In genomic region chr2:71934595-71935263, GRCh38 we compare ENCODE assay signal across 9 cellular contexts.
DNase-seq lines count a peak whose midpoint lies in the region; ATAC-seq and TF ChIP-seq lines count a peak whose summit lies in the region.
"Had no signal": no experiment of that assay in that cellular context is flagged by ENCODE, and none has a peak within 500 bp of the region (broad histone marks: within the 10 kb centered on the region; RNA-seq: fewer than 3 reads in every experiment).

No MANE protein-coding gene starts in this region.

- H3K79me2 ChIP-seq in GM23248 (ENCODE audit: insufficient read depth) = no peaks in the 10 kb centered on the region

- peaks cover 47% of the 10 kb centered on the region for H3K4me1 ChIP-seq in GM23248 (ENCODE audit: insufficient read depth)
- H3K4me1 ChIP-seq in spleen = peaks cover 0 to 23% (median 0%) of the 10 kb centered on the region in 6 donors
- H3K4me1 ChIP-seq: prostate gland had no signal

- H3K4me2 ChIP-seq in GM23248 (ENCODE audit: unreplicated experiment) = peak overlapping the region; percentile 57

- no peaks in the 10 kb centered on the region for H3K27me3 ChIP-seq in GM23248 (replicated peaks; ENCODE audit: insufficient read depth)
- peaks cover 0 to 12% (median 0%) of the 10 kb centered on the region in 7 donors for H3K27me3 ChIP-seq in spleen (replicated peaks in 1 of 7)

- H4K20me1 ChIP-seq in GM23248 (ENCODE audit: insufficient read depth) = no peaks in the 10 kb centered on the region

- no peaks in the 10 kb centered on the region for H3K9me3 Mint-ChIP-seq in natural killer cell

- H3K9me2 ChIP-seq in GM23248 (ENCODE audit: insufficient read depth) = no peaks in the 10 kb centered on the region

- peaks cover 32% of the 10 kb centered on the region for H3F3A ChIP-seq in GM23248 (ENCODE audit: insufficient read depth)

- H3K36me3 ChIP-seq in GM23248 (ENCODE audit: low read depth) (no peaks in the 10 kb centered on the region), spleen (no peaks in the 10 kb centered on the region)
- H3K36me3 ChIP-seq: prostate gland had no signal

- H3K27me3 Mint-ChIP-seq in natural killer cell (ENCODE audit: low read depth in 2 of 2) = no peaks in the 10 kb centered on the region

- H3K4me1 Mint-ChIP-seq in natural killer cell = no peaks in the 10 kb centered on the region

- H3K9me3 ChIP-seq in GM23248 (ENCODE audit: low read depth) (no peaks in the 10 kb centered on the region), spleen (no peaks in the 10 kb centered on the region)
- H3K9me3 ChIP-seq: prostate gland had no signal

- H3K36me3 Mint-ChIP-seq in natural killer cell = no peaks in the 10 kb centered on the region

- H3K4me3 ChIP-seq in GM23248 (no peak overlapping the region; the same call in 1 of the 2 replicates), spleen (no peak overlapping the region)
- H3K4me3 ChIP-seq: prostate gland had no signal

- H3K27ac ChIP-seq in GM23248 = peak overlapping the region; percentile 98
- no peak overlapping the region for H3K27ac ChIP-seq in spleen
- H3K27ac ChIP-seq: prostate gland had no signal

- intact Hi-C loops in left cardiac atrium (cut with DNase I) (no loop called here), spleen (cut with DNase I; ENCODE audit: low total_unique reads) (no loop called here), natural killer cell (cut with micrococcal nuclease) (no loop called here)

- DNase-seq in GM23248 (peak; percentile 92), SKM-1 treated with dmso at 0.1 percent for 144 hours (lab: John Stamatoyannopoulos, UW; ENCODE audit: unreplicated experiment) (peak; percentile 86), left cardiac atrium (peak; percentile 67), spleen (peak; percentile 37), natural killer cell (no peak), cerebellar cortex (ENCODE audit: low spot score) (no peak)
- DNase-seq in stimulated activated CD4-positive, alpha-beta T cell treated with anti-CD3 and anti-CD28 coated beads, Interleukin-2, amount 100 ng/mL, for 24 hours = no peak

- no peak overlapping the region for H3K4me3 Mint-ChIP-seq in natural killer cell

- TF ChIP-seq POLR2A in spleen (IDR thresholded peaks at IDR 0.05) = no peak

- no peak for TF ChIP-seq CTCF in spleen (IDR thresholded peaks at IDR 0.05 in 8 of 11, conservative IDR thresholded peaks at IDR 0.05 in 3 of 11)
- TF ChIP-seq CTCF in natural killer cell (IDR thresholded peaks at IDR 0.05) = no peak

- in situ Hi-C loops in GM23248 (cut with MboI) = no loop called here

- 12 to 17% methylated on average over 4 of the region's 4 CpGs for WGBS in GM23248 (ENCODE audit: low coverage in 1 of 2, low lambda C conversion rate in 2 of 2, missing lambda C conversion rate in 2 of 2), 2 experiments
- WGBS in spleen, 5 donors = 45 to 82% (median 65%) methylated on average over 4 of the region's 4 CpGs

- peak overlapping the region; percentile 80 for H3K9ac ChIP-seq in GM23248

- no peak overlapping the region for H3K27ac Mint-ChIP-seq in natural killer cell

- ATAC-seq in left cardiac atrium (peak; percentile 70 to 77), natural killer cell (no peak), HG02759 (IDR thresholded peaks at IDR 0.05; ENCODE audit: unreplicated experiment) (no peak)

- no peak overlapping the region for H2AFZ ChIP-seq in GM23248

Comparison
In these comparisons a context has a peak if more than half of its experiments do, and no peak if none do; other contexts are left out.
1. DNase-seq: peak in GM23248 (single experiment), SKM-1 treated with dmso at 0.1 percent for 144 hours (single experiment), left cardiac atrium (single experiment) and spleen (single experiment); none in natural killer cell (single experiment), stimulated activated CD4-positive, alpha-beta T cell treated with anti-CD3 and anti-CD28 coated beads, Interleukin-2, amount 100 ng/mL, for 24 hours (0 of 2) and cerebellar cortex (single experiment).
2. ATAC-seq: peak in left cardiac atrium (2 of 2); none in natural killer cell (0 of 3) and HG02759 (single experiment).